In genomic region chr7:36896956-36897594, GRCh38 we compare ENCODE assay signal across 17 cellular contexts.
DNase-seq lines count a peak whose midpoint lies in the region; ATAC-seq, FAIRE-seq and TF ChIP-seq lines count a peak whose summit lies in the region.
"Had no signal": no experiment of that assay in that cellular context is flagged by ENCODE, and none has a peak within 500 bp of the region (broad histone marks: within the 10 kb centered on the region; RNA-seq: fewer than 3 reads in every experiment).

No MANE protein-coding gene starts in this region.

- TF ChIP-seq EP300 in HepG2 (IDR thresholded peaks at IDR 0.05; ENCODE audit: low read depth in 2 of 2, low read length in 2 of 2), result no peak
- no peak for TF ChIP-seq EP300 in HepG2 (CRISPR knock-in tag; IDR thresholded peaks at IDR 0.05; ENCODE audit: borderline replicate concordance)

- in situ Hi-C loops in HepG2 (cut with HindIII; ENCODE audit: extremely low pct_ligation_motif_present, low pct_unique_long_range_greater_than_20kb), result no loop called here
- in situ Hi-C loops in GM23248 (cut with MboI), result no loop called here

- H2BK15ac ChIP-seq in mesendoderm (replicated peaks; ENCODE audit: low read depth), result no peak overlapping the region

- no peaks in the 10 kb centered on the region for H3K9me2 ChIP-seq in GM23248 (ENCODE audit: insufficient read depth)
- no peaks in the 10 kb centered on the region for H3K9me2 ChIP-seq in PC-3 (replicated peaks; ENCODE audit: low read length)

- no peak overlapping the region for H3K56ac ChIP-seq in mesendoderm (ENCODE audit: low read length)

- H4K5ac ChIP-seq in mesendoderm (ENCODE audit: low read length), result no peak overlapping the region

- H3K4ac ChIP-seq in mesendoderm (ENCODE audit: low read depth, low read length), result no peak overlapping the region

- TF ChIP-seq RAD21 in HepG2 (CRISPR knock-in tag; IDR thresholded peaks at IDR 0.05), result no peak

- ATAC-seq in HepG2 (no peak), right lobe of liver (no peak), PC-3 (no peak), GM18907 (IDR thresholded peaks at IDR 0.05; ENCODE audit: unreplicated experiment) (no peak)

- H3K4me3 ChIP-seq in HepG2 (replicated peaks in 1 of 3; ENCODE audit: insufficient read depth in 1 of 3, low read depth in 2 of 3, low read length in 3 of 3), result no peak overlapping the region
- no peak overlapping the region for H3K4me3 ChIP-seq in right lobe of liver
- H3K4me3 ChIP-seq in epithelial cell of proximal tubule (ENCODE audit: low read depth, low read length), result no peak overlapping the region
- H3K4me3 ChIP-seq in mesendoderm (ENCODE audit: low read length), result no peak overlapping the region
- no peak overlapping the region for H3K4me3 ChIP-seq in GM23248
- no peak overlapping the region for H3K4me3 ChIP-seq in PC-3 (ENCODE audit: low read length)

- H2AFZ ChIP-seq in HepG2 (ENCODE audit: low read length) (no peak overlapping the region), GM23248 (no peak overlapping the region), PC-3 (ENCODE audit: low read length) (no peak overlapping the region)

- H3K79me1 ChIP-seq in mesendoderm (ENCODE audit: low read length), result no peaks in the 10 kb centered on the region

- H3K9me3 ChIP-seq in HepG2 (ENCODE audit: low read length), result no peaks in the 10 kb centered on the region
- no peaks in the 10 kb centered on the region for H3K9me3 ChIP-seq in right lobe of liver
- H3K9me3 ChIP-seq in GM23248 (ENCODE audit: low read depth), result no peaks in the 10 kb centered on the region
- H3K9me3 ChIP-seq in PC-3 (ENCODE audit: low read length), result no peaks in the 10 kb centered on the region

- 0% methylated on average over 4 of the region's 4 CpGs for WGBS in HepG2 (ENCODE audit: low lambda C conversion rate)
- WGBS in right lobe of liver (ENCODE audit: insufficient coverage, low coverage, low lambda C conversion rate, missing lambda C conversion rate), result 66% methylated on average over 4 of the region's 4 CpGs
- WGBS in mesendoderm (ENCODE audit: extremely low coverage, insufficient coverage, low lambda C conversion rate), result no CpG with 5 or more reads among the region's 4 CpGs
- 16 to 33% methylated on average over 3 to 4 of the region's 4 CpGs for WGBS in GM23248 (ENCODE audit: low coverage in 1 of 2, low lambda C conversion rate in 2 of 2, missing lambda C conversion rate in 2 of 2), 2 experiments

- POLR2A ChIA-PET in HepG2 (lab: Yijun Ruan, JAX) (no interaction called here), PC-3 (lab: Charles Lee; ENCODE audit: unreplicated experiment) (no interaction called here)

- no peaks in the 10 kb centered on the region for H3F3A ChIP-seq in GM23248 (ENCODE audit: insufficient read depth)
- H3F3A ChIP-seq in PC-3 (ENCODE audit: low read length, unreplicated experiment), result no peaks in the 10 kb centered on the region

- H3K79me2 ChIP-seq in HepG2 (ENCODE audit: insufficient read depth, low read length) (no peaks in the 10 kb centered on the region), mesendoderm (ENCODE audit: control insufficient read depth, insufficient read depth, low read length) (no peaks in the 10 kb centered on the region), GM23248 (ENCODE audit: insufficient read depth) (no peaks in the 10 kb centered on the region), PC-3 (ENCODE audit: low read length) (no peaks in the 10 kb centered on the region)

- H3K27me3 ChIP-seq in HepG2 (ENCODE audit: control insufficient read depth in 1 of 2, insufficient read depth in 2 of 2, low read length in 2 of 2) (no peaks in the 10 kb centered on the region; a peak in 1 of 5 replicates), right lobe of liver (no peaks in the 10 kb centered on the region), mesendoderm (ENCODE audit: insufficient read depth, low read length, poor library complexity) (no peaks in the 10 kb centered on the region), GM23248 (replicated peaks; ENCODE audit: insufficient read depth) (no peaks in the 10 kb centered on the region), PC-3 (ENCODE audit: low read length) (no peaks in the 10 kb centered on the region)

- H3K36me3 ChIP-seq in HepG2 (replicated peaks in 1 of 2; ENCODE audit: control insufficient read depth in 1 of 2, insufficient read depth in 2 of 2, low read length in 2 of 2) (no peaks in the 10 kb centered on the region), right lobe of liver (peaks cover 0 to 5% (median 0%) of the 10 kb centered on the region in 4 donors), mesendoderm (ENCODE audit: control insufficient read depth, insufficient read depth, low read length) (no peaks in the 10 kb centered on the region), GM23248 (ENCODE audit: low read depth) (no peaks in the 10 kb centered on the region), PC-3 (ENCODE audit: low read depth, low read length) (no peaks in the 10 kb centered on the region)

- no peak for DNase-seq in HepG2 (ENCODE audit: low spot score)
- no peak for DNase-seq in right lobe of liver
- peak; percentile 10 for DNase-seq in NAMALWA (ENCODE audit: low spot score)
- DNase-seq in epithelial cell of proximal tubule (ENCODE audit: low read depth), result peak; percentile 38
- peak; percentile 9 for DNase-seq in mesendoderm
- DNase-seq in GM23248, result no peak
- no peak for DNase-seq in PC-3
- DNase-seq: GOT3, KBM-7, NCI-H1105, NCI-H187 treated with DMSO at 0.1 percent for 48 hours, NCI-H82, SHP77 had no signal

- no peaks in the 10 kb centered on the region for H4K20me1 ChIP-seq in HepG2 (ENCODE audit: insufficient read depth, low read length)
- H4K20me1 ChIP-seq in GM23248 (ENCODE audit: insufficient read depth), result no peaks in the 10 kb centered on the region
- H4K20me1 ChIP-seq in PC-3 (ENCODE audit: low read length), result no peaks in the 10 kb centered on the region

- H3K9ac ChIP-seq in HepG2 (ENCODE audit: insufficient read depth, low read depth, low read length) (no peak overlapping the region), mesendoderm (ENCODE audit: low read length) (no peak overlapping the region), GM23248 (no peak overlapping the region), PC-3 (ENCODE audit: low read length) (no peak overlapping the region)

- no peak overlapping the region for H2BK120ac ChIP-seq in mesendoderm (ENCODE audit: low read depth, low read length)

- TF ChIP-seq CTCF in HepG2 (CRISPR knock-in tag; IDR thresholded peaks at IDR 0.05), result no peak
- TF ChIP-seq CTCF in right lobe of liver (IDR thresholded peaks at IDR 0.05), result no peak
- no peak for TF ChIP-seq CTCF in epithelial cell of proximal tubule (conservative IDR thresholded peaks at IDR 0.05; ENCODE audit: low read depth, low read length)
- no peak for TF ChIP-seq CTCF in PC-3 (conservative IDR thresholded peaks at IDR 0.05; ENCODE audit: low read depth, low read length)

- BruUV-seq in HepG2 (replicated peaks; lab: Mats Ljungman, UMichigan), result no TSS peak
- BruUV-seq in PC-3 (replicated peaks; lab: Mats Ljungman, UMichigan), result no TSS peak

- no peak for FAIRE-seq in HepG2 (lab: Jason Lieb, UNC)
- FAIRE-seq: GM18507, HTR-8/SVneo, RCC 7860 had no signal

- no peak overlapping the region for H3K4me2 ChIP-seq in HepG2 (ENCODE audit: low read depth, low read length)
- no peak overlapping the region for H3K4me2 ChIP-seq in mesendoderm (ENCODE audit: low read length)
- H3K4me2 ChIP-seq in GM23248 (ENCODE audit: unreplicated experiment), result no peak overlapping the region
- no peak overlapping the region for H3K4me2 ChIP-seq in PC-3 (ENCODE audit: low read length)

- H3K27ac ChIP-seq in HepG2 (ENCODE audit: extremely low read length, insufficient read depth, low read length) (no peak overlapping the region), right lobe of liver (no peak overlapping the region), mesendoderm (ENCODE audit: low read depth, low read length) (no peak overlapping the region), GM23248 (no peak overlapping the region), PC-3 (ENCODE audit: low read length) (no peak overlapping the region)

- no peak overlapping the region for H2BK5ac ChIP-seq in mesendoderm (ENCODE audit: low read length)

- H3K18ac ChIP-seq in mesendoderm (ENCODE audit: low read length), result no peak overlapping the region

- CTCF ChIA-PET in HepG2 (lab: Yijun Ruan, JAX; ENCODE audit: low intra/inter-chr PET ratio, low total read pairs) (no interaction called here), PC-3 (lab: Charles Lee) (no interaction called here)

- intact Hi-C loops in HepG2 (cut with micrococcal nuclease; ENCODE audit: unreplicated experiment), result no loop called here
- intact Hi-C loops in right lobe of liver (cut with DNase I), result no loop called here
- intact Hi-C loops in PC-3 (cut with micrococcal nuclease), result no loop called here

- TF ChIP-seq POLR2A in HepG2 (IDR thresholded peaks at IDR 0.05; ENCODE audit: insufficient read depth in 1 of 2, low read depth in 2 of 2, low read length in 2 of 2) (no peak), right lobe of liver (IDR thresholded peaks at IDR 0.05) (no peak)

- no peak overlapping the region for H3K23ac ChIP-seq in mesendoderm (ENCODE audit: low read length)

- H2AK5ac ChIP-seq in mesendoderm (ENCODE audit: low read length), result no peak overlapping the region

- H4K8ac ChIP-seq in mesendoderm (ENCODE audit: low read depth, low read length), result no peak overlapping the region

- peaks cover 15% of the 10 kb centered on the region; the same call in 1 of the 2 replicates for H3K4me1 ChIP-seq in HepG2 (ENCODE audit: insufficient read depth, low read length)
- peaks cover 0 to 42% (median 15%) of the 10 kb centered on the region in 4 donors for H3K4me1 ChIP-seq in right lobe of liver
- no peaks in the 10 kb centered on the region for H3K4me1 ChIP-seq in mesendoderm (ENCODE audit: control insufficient read depth, low read depth, low read length)
- no peaks in the 10 kb centered on the region for H3K4me1 ChIP-seq in GM23248 (ENCODE audit: insufficient read depth)
- 0 out of 2 replicates have a peak, but pooled peaks cover 3% of the 10 kb centered on the region for H3K4me1 ChIP-seq in PC-3 (ENCODE audit: insufficient read depth, low read length)

TF ChIP-seq in HepG2, 621 proteins besides CTCF, POLR2A, EP300 and RAD21:
- TF ChIP-seq ZNF772 (CRISPR knock-in tag; IDR thresholded peaks at IDR 0.05), result no peak
- TF ChIP-seq NFYB (CRISPR knock-in tag; IDR thresholded peaks at IDR 0.05), result peak; percentile 38; the same call in 1 of the 2 replicates

Comparison
In these comparisons a context has a peak if more than half of its experiments do, and no peak if none do; other contexts are left out.
1. DNase-seq: peak in NAMALWA (single experiment), epithelial cell of proximal tubule (single experiment) and mesendoderm (single experiment); none in HepG2 (single experiment), right lobe of liver (0 of 3), GM23248 (single experiment) and PC-3 (single experiment).